ENCODE assay signal across 1 cellular context in the genomic region with DNA sequence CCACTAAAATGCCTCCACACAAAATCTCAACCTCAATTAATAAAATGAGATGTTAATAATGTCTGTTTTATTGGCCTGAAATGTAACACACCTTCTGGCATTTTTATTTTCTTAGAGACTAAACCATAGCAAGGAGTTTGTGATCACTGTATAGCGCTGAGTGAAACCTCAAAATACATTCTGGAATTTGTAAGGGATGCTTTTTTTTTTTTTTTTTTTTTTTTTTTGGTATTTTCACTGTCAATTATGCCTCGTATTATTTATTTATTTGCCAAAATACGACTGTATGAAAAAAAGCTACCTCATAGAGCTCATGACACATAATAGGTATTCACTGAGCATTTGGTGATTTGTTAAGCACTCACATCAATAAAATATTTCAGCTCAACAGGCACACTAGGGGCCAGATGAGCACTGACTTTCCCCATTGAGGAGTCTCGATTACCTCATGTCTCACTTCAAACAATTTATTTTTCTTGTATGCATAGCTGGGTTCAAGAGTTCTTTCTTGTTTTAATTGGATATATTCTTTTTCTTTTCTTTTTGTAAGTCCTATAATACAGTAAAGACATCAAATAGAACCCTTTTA.
A peak's percentile ranks its signal among the peaks of the same experiment; 100 is the strongest.
TF ChIP-seq lines count a peak whose summit lies in the region.

No MANE protein-coding gene starts in this region.

TF ChIP-seq in HEK293T, 16 proteins besides CTCF, POLR2A, EP300 and RAD21:
- TF ChIP-seq HDGF (IDR thresholded peaks at IDR 0.05; ENCODE audit: borderline replicate concordance) = no peak
- no peak for TF ChIP-seq ARNT (IDR thresholded peaks at IDR 0.05)
- TF ChIP-seq, protein P1, sequence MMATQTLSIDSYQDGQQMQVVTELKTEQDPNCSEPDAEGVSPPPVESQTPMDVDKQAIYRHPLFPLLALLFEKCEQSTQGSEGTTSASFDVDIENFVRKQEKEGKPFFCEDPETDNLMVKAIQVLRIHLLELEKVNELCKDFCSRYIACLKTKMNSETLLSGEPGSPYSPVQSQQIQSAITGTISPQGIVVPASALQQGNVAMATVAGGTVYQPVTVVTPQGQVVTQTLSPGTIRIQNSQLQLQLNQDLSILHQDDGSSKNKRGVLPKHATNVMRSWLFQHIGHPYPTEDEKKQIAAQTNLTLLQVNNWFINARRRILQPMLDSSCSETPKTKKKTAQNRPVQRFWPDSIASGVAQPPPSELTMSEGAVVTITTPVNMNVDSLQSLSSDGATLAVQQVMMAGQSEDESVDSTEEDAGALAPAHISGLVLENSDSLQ (IDR thresholded peaks at IDR 0.05) = peak; percentile 6; the same call in 1 of the 2 replicates
- no peak for TF ChIP-seq ELF4 (IDR thresholded peaks at IDR 0.05)
- peak; percentile 20; the same call in 1 of the 2 replicates for TF ChIP-seq CTBP1 (IDR thresholded peaks at IDR 0.05; ENCODE audit: borderline replicate concordance)
- no peak for TF ChIP-seq BHLHE40 (IDR thresholded peaks at IDR 0.05; ENCODE audit: borderline replicate concordance)
- peak; percentile 85 for TF ChIP-seq ZNF384 (IDR thresholded peaks at IDR 0.05)
TF ChIP-seq in HEK293T: peak in this region for 3.
